In the genomic region with DNA sequence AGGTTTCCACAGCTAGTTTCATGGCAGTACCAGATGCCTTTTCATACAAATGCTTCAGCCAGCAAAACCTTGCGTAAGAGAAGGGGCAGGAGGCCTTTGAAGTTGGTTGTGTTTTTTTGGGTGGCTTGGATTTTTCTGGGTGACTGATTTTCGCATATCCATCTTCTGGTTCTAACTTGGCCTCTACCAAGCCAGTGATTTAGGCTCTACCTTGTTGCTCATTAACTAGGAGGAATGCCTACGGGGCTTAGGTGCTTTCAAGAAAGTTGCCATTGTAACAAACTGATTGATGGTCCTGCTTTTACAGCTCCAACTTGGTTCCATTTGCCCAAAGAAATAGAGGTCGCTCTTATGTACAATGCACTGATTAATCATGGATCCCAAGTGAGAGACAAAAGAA, we compare ENCODE assay signal across 24 cellular contexts.
DNase-seq lines count a peak whose midpoint lies in the region; ATAC-seq, FAIRE-seq and TF ChIP-seq lines count a peak whose summit lies in the region.
"Had no signal": no experiment of that assay in that cellular context is flagged by ENCODE, and none has a peak within 500 bp of the region (broad histone marks: within the 10 kb centered on the region; RNA-seq: fewer than 3 reads in every experiment).

No MANE protein-coding gene starts in this region.

- TF ChIP-seq POLR2A in H1 (IDR thresholded peaks at IDR 0.05; ENCODE audit: control extremely low read depth in 1 of 2, low read depth in 2 of 2, low read length in 2 of 2): no peak

- no peak overlapping the region for H2BK15ac ChIP-seq in H1 (ENCODE audit: low read length)

- no peak overlapping the region for H3K4me2 ChIP-seq in H1 (ENCODE audit: insufficient read depth in 1 of 2, low read depth in 2 of 2, low read length in 2 of 2)
- H3K4me2 ChIP-seq: SK-N-SH had no signal

- FAIRE-seq in G401.6 (lab: Jason Lieb, UNC) (peak; percentile 34), H1 (lab: Jason Lieb, UNC) (no peak)
- FAIRE-seq: K562 had no signal

- no peaks in the 10 kb centered on the region for H3K23me2 ChIP-seq in H1 (ENCODE audit: low read depth, low read length)

- no peak overlapping the region for H3K14ac ChIP-seq in H1 (ENCODE audit: insufficient read length)

- no peaks in the 10 kb centered on the region for H3K27me3 ChIP-seq in H1 (replicated peaks in 1 of 4; ENCODE audit: control insufficient read depth in 3 of 4, extremely low read depth in 1 of 4, insufficient read depth in 3 of 4, low read length in 3 of 4)
- H3K27me3 ChIP-seq: BLaER1 had no signal

- no peak overlapping the region for H2BK20ac ChIP-seq in H1 (ENCODE audit: low read length)

- no peak overlapping the region for H2BK12ac ChIP-seq in H1 (ENCODE audit: low read depth, low read length)

- no peak overlapping the region for H2BK120ac ChIP-seq in H1 (replicated peaks; ENCODE audit: low read depth, low read length)

- H3K27ac Mint-ChIP-seq in progenitor cell of endocrine pancreas: peak overlapping the region; percentile 88
- H3K27ac Mint-ChIP-seq in activated CD8-positive, alpha-beta T cell treated with anti-CD3 and anti-CD28 coated beads for 36 hours: no peak overlapping the region
- H3K27ac Mint-ChIP-seq: CD4-positive, alpha-beta memory T cell; H9; HFFc6 had no signal

- no peaks in the 10 kb centered on the region for H3K9me3 ChIP-seq in H1 (ENCODE audit: insufficient read depth in 2 of 2, low read depth in 1 of 2, low read length in 1 of 2)
- H3K9me3 ChIP-seq: BLaER1, SK-N-SH had no signal

- POLR2A ChIA-PET in H1 (lab: Charles Lee; ENCODE audit: partially characterized antibody): no interaction called here
- POLR2A ChIA-PET in activated CD8-positive, alpha-beta T cell treated with anti-CD3 and anti-CD28 coated beads for 36 hours (lab: Charles Lee): no interaction called here

- CTCF ChIA-PET in H1 (lab: Charles Lee; ENCODE audit: partially characterized antibody): interaction anchor here (1.9 kb wide), 1 partner anchor 8 kb away, joined by 4 read pairs; no protein-coding TSS in a partner anchor
- CTCF ChIA-PET in activated CD8-positive, alpha-beta T cell treated with anti-CD3 and anti-CD28 coated beads for 36 hours (lab: Charles Lee): interaction anchor here (1.1 kb wide), 1 partner anchor 42 kb away, joined by 3 read pairs; no protein-coding TSS in a partner anchor

- no peak overlapping the region for H3K9ac ChIP-seq in H1 (replicated peaks in 1 of 4; ENCODE audit: extremely low read depth in 1 of 4, low read depth in 3 of 4, low read length in 3 of 4)
- H3K9ac ChIP-seq: BLaER1, SK-N-SH had no signal

- H2AK5ac ChIP-seq in H1 (ENCODE audit: low read depth, low read length): no peak overlapping the region

- no peaks in the 10 kb centered on the region for H4K20me1 ChIP-seq in H1 (replicated peaks in 1 of 2; ENCODE audit: control insufficient read depth in 1 of 2, insufficient read depth in 2 of 2, low read length in 2 of 2)
- H4K20me1 ChIP-seq: BLaER1 had no signal

- peaks cover 23% of the 10 kb centered on the region for H3K4me1 Mint-ChIP-seq in progenitor cell of endocrine pancreas (ENCODE audit: low read depth)
- no peaks in the 10 kb centered on the region for H3K4me1 Mint-ChIP-seq in activated CD8-positive, alpha-beta T cell treated with anti-CD3 and anti-CD28 coated beads for 36 hours (ENCODE audit: low read depth)
- H3K4me1 Mint-ChIP-seq: CD4-positive, alpha-beta memory T cell had no signal

- H3K36me3 ChIP-seq in H1 (ENCODE audit: control insufficient read depth in 2 of 4, insufficient read depth in 4 of 4, low read length in 3 of 4): no peaks in the 10 kb centered on the region
- H3K36me3 ChIP-seq: BLaER1 had no signal

- H3K36me3 Mint-ChIP-seq in progenitor cell of endocrine pancreas (ENCODE audit: insufficient read depth): no peaks in the 10 kb centered on the region
- no peaks in the 10 kb centered on the region for H3K36me3 Mint-ChIP-seq in activated CD8-positive, alpha-beta T cell treated with anti-CD3 and anti-CD28 coated beads for 36 hours (ENCODE audit: low read depth)
- H3K36me3 Mint-ChIP-seq: CD4-positive, alpha-beta memory T cell had no signal

- no peak overlapping the region for H3K18ac ChIP-seq in H1 (ENCODE audit: extremely low read depth, low read length)

- TF ChIP-seq CTCF in H1 (IDR thresholded peaks at IDR 0.05; ENCODE audit: control extremely low read depth in 1 of 3, insufficient read depth in 1 of 3, low read depth in 1 of 3, low read length in 3 of 3) (no peak), progenitor cell of endocrine pancreas (IDR thresholded peaks at IDR 0.05; ENCODE audit: unreplicated experiment) (no peak), GM10266 (IDR thresholded peaks at IDR 0.05; ENCODE audit: control insufficient read depth, insufficient read depth, low read depth, missing control alignments) (no peak)
- TF ChIP-seq CTCF in activated CD8-positive, alpha-beta T cell treated with anti-CD3 and anti-CD28 coated beads for 36 hours (IDR thresholded peaks at IDR 0.05): no peak

- no peak overlapping the region for H4K8ac ChIP-seq in H1 (ENCODE audit: extremely low read depth, insufficient read depth, low read length)

- no peaks in the 10 kb centered on the region for H3K27me3 Mint-ChIP-seq in progenitor cell of endocrine pancreas
- peaks cover 4% of the 10 kb centered on the region for H3K27me3 Mint-ChIP-seq in activated CD8-positive, alpha-beta T cell treated with anti-CD3 and anti-CD28 coated beads for 36 hours

- 88% methylated on average over 4 of the region's 4 CpGs; no CpG with 5 or more reads in 1 of the 2 experiments for WGBS in H1 (ENCODE audit: extremely low coverage in 1 of 2, insufficient coverage in 1 of 2, insufficient read length in 1 of 2, insufficient replicate concordance in 2 of 2, low coverage in 1 of 2, low lambda C conversion rate in 2 of 2, missing lambda C conversion rate in 1 of 2), 2 experiments

- ATAC-seq in activated CD8-positive, alpha-beta T cell treated with anti-CD3 and anti-CD28 coated beads for 36 hours: no peak
- ATAC-seq: K562 had no signal

- no peak overlapping the region for H2BK5ac ChIP-seq in H1 (ENCODE audit: low read depth, low read length)

- H4K5ac ChIP-seq in H1 (ENCODE audit: insufficient read length, low read depth, low read length): no peak overlapping the region

- DNase-seq in H1 (ENCODE audit: low read depth in 1 of 2, low spot score in 2 of 2) (no peak), left kidney (ENCODE audit: low read depth, low spot score) (peak; percentile 85), progenitor cell of endocrine pancreas (ENCODE audit: low spot score, unreplicated experiment) (no peak), Kasumi-1 (lab: John Stamatoyannopoulos, UW) (no peak), T-helper 9 cell (no peak), GM10266 (ENCODE audit: extremely low spot score) (no peak)
- DNase-seq in activated CD8-positive, alpha-beta T cell treated with anti-CD3 and anti-CD28 coated beads for 36 hours: no peak
- DNase-seq: Calu3; CD4-positive, alpha-beta memory T cell; DMS153; GDM1; H9; HFFc6; MM.1S; NCI-H1092 treated with DMSO at 0.1 percent for 48 hours; NCI-H146; NCI-H2029; NCI-H2227 treated with DMSO at 0.1 percent for 48 hours; NCI-H510A; SIG-M5; SK-N-SH had no signal

- H3K4me3 ChIP-seq in H1 (ENCODE audit: extremely low read depth in 1 of 4, insufficient read depth in 2 of 4, low read depth in 3 of 4, low read length in 4 of 4): no peak overlapping the region
- H3K4me3 ChIP-seq: BLaER1, K562 had no signal

- H3K56ac ChIP-seq in H1 (replicated peaks; ENCODE audit: insufficient read length, low read depth, low read length): no peak overlapping the region

- no peak for TF ChIP-seq RAD21 in H1 (IDR thresholded peaks at IDR 0.05 in 1 of 2, conservative IDR thresholded peaks at IDR 0.05 in 1 of 2; ENCODE audit: low read depth in 2 of 2, low read length in 2 of 2)

- peak overlapping the region; percentile 5; the same call in 1 of the 2 replicates for H2AFZ ChIP-seq in H1 (ENCODE audit: low read length)

- H3K79me1 ChIP-seq in H1 (ENCODE audit: low read depth, low read length): no peaks in the 10 kb centered on the region

- H3K9me3 Mint-ChIP-seq in progenitor cell of endocrine pancreas (ENCODE audit: low read depth): no peaks in the 10 kb centered on the region
- no peaks in the 10 kb centered on the region for H3K9me3 Mint-ChIP-seq in activated CD8-positive, alpha-beta T cell treated with anti-CD3 and anti-CD28 coated beads for 36 hours
- H3K9me3 Mint-ChIP-seq: CD4-positive, alpha-beta memory T cell; H9; HFFc6 had no signal

- H3K27ac ChIP-seq in H1 (ENCODE audit: low read depth, low read length): no peak overlapping the region
- H3K27ac ChIP-seq: BLaER1 had no signal

- no peak for TF ChIP-seq EP300 in H1 (IDR thresholded peaks at IDR 0.05; ENCODE audit: borderline replicate concordance in 1 of 2, low read depth in 2 of 2, low read length in 2 of 2)

- H4K91ac ChIP-seq in H1 (replicated peaks; ENCODE audit: insufficient read length, low read length): no peak overlapping the region

- no peak overlapping the region for H3K23ac ChIP-seq in H1 (ENCODE audit: insufficient read length)

- H3K4ac ChIP-seq in H1 (replicated peaks; ENCODE audit: insufficient read length, low read depth, low read length): no peak overlapping the region

- no peaks in the 10 kb centered on the region for H3K79me2 ChIP-seq in H1 (ENCODE audit: control insufficient read depth in 1 of 2, insufficient read depth in 2 of 2, low read length in 2 of 2)

- intact Hi-C loops in activated CD8-positive, alpha-beta T cell treated with anti-CD3 and anti-CD28 coated beads for 36 hours (cut with micrococcal nuclease): no loop called here

- H3K4me3 Mint-ChIP-seq in progenitor cell of endocrine pancreas (ENCODE audit: low read depth): no peak overlapping the region
- H3K4me3 Mint-ChIP-seq in activated CD8-positive, alpha-beta T cell treated with anti-CD3 and anti-CD28 coated beads for 36 hours: no peak overlapping the region
- H3K4me3 Mint-ChIP-seq: CD4-positive, alpha-beta memory T cell; H9; HFFc6 had no signal

- H3K4me1 ChIP-seq in H1 (replicated peaks in 1 of 4; ENCODE audit: control insufficient read depth in 3 of 4, insufficient read depth in 4 of 4, low read length in 3 of 4): peaks cover 0 to 6% (median 5%) of the 10 kb centered on the region in 4 experiments; a peak in 3 of 7 replicates

TF ChIP-seq in H1, 55 proteins besides CTCF, POLR2A, EP300 and RAD21:
- TF ChIP-seq TEAD4 (IDR thresholded peaks at IDR 0.05; ENCODE audit: low read depth, low read length) (no peak), CEBPB (IDR thresholded peaks at IDR 0.05; ENCODE audit: low read depth, low read length) (peak; percentile 54; the same call in 1 of the 2 replicates)
